ENCODE assay signal across 11 cellular contexts in genomic region chr10:89296227-89296648, GRCh38. TPM values are rescaled to one million over a fixed set of nuclear protein-coding genes. Genes with fewer than 3 reads are reported as not detected.
DNase-seq lines count a peak whose midpoint lies in the region; ATAC-seq, FAIRE-seq and TF ChIP-seq lines count a peak whose summit lies in the region.
"Had no signal": no experiment of that assay in that cellular context is flagged by ENCODE, and none has a peak within 500 bp of the region (broad histone marks: within the 10 kb centered on the region; RNA-seq: fewer than 3 reads in every experiment).

No MANE protein-coding gene starts in this region.

- H3K4me3 Mint-ChIP-seq in natural killer cell treated with Interleukin-12 subunit alpha and Interleukin-12 subunit beta and Interleukin-15 and Interleukin-18, amount 100 ng/mL, for 72 hours: peak overlapping the region; percentile 22
- no peak overlapping the region for H3K4me3 Mint-ChIP-seq in natural killer cell
- H3K4me3 Mint-ChIP-seq: CD4-positive, CD25-positive, alpha-beta regulatory T cell had no signal

- in situ Hi-C loops in brain microvascular endothelial cell (cut with HindIII; ENCODE audit: low pct_ligation_motif_present, low sequenced_read_pairs): no loop called here

- no peaks in the 10 kb centered on the region for H3K27me3 ChIP-seq in brain microvascular endothelial cell (replicated peaks)

- no peak overlapping the region for H3K4me3 ChIP-seq in brain microvascular endothelial cell (ENCODE audit: low read depth, low read length)

- no peaks in the 10 kb centered on the region for H3K9me3 Mint-ChIP-seq in natural killer cell treated with Interleukin-12 subunit alpha and Interleukin-12 subunit beta and Interleukin-15 and Interleukin-18, amount 100 ng/mL, for 72 hours
- peaks cover 0 to 4% of the 10 kb centered on the region in 2 donors for H3K9me3 Mint-ChIP-seq in natural killer cell

- no peak for TF ChIP-seq CTCF in natural killer cell (IDR thresholded peaks at IDR 0.05)
- TF ChIP-seq CTCF in brain microvascular endothelial cell (IDR thresholded peaks at IDR 0.05; ENCODE audit: low read depth, low read length, missing control alignments): no peak

- FAIRE-seq in HTR-8/SVneo (lab: Jason Lieb, UNC): no peak

- peaks cover 0 to 7% of the 10 kb centered on the region in 2 donors for H3K27me3 Mint-ChIP-seq in natural killer cell treated with Interleukin-12 subunit alpha and Interleukin-12 subunit beta and Interleukin-15 and Interleukin-18, amount 100 ng/mL, for 72 hours
- peaks cover 0 to 2% of the 10 kb centered on the region in 2 donors for H3K27me3 Mint-ChIP-seq in natural killer cell (ENCODE audit: low read depth in 2 of 2)
- H3K27me3 Mint-ChIP-seq: CD4-positive, CD25-positive, alpha-beta regulatory T cell had no signal

- H3K36me3 Mint-ChIP-seq in natural killer cell treated with Interleukin-12 subunit alpha and Interleukin-12 subunit beta and Interleukin-15 and Interleukin-18, amount 100 ng/mL, for 72 hours: no peaks in the 10 kb centered on the region
- no peaks in the 10 kb centered on the region for H3K36me3 Mint-ChIP-seq in natural killer cell

- intact Hi-C loops in natural killer cell (cut with micrococcal nuclease): no loop called here

- DNase-seq in natural killer cell treated with Interleukin-12 subunit alpha and Interleukin-12 subunit beta and Interleukin-15 and Interleukin-18, amount 100 ng/mL, for 72 hours (ENCODE audit: low spot score): no peak
- DNase-seq in natural killer cell: no peak
- no peak for DNase-seq in brain microvascular endothelial cell
- peak; percentile 76 for DNase-seq in medulla oblongata (ENCODE audit: extremely low spot score)
- no peak for DNase-seq in dermis blood vessel endothelial cell
- DNase-seq in HTR-8/SVneo (ENCODE audit: insufficient read length, low spot score): no peak
- DNase-seq: NCI-H2171 had no signal

- H3K4me1 Mint-ChIP-seq in natural killer cell treated with Interleukin-12 subunit alpha and Interleukin-12 subunit beta and Interleukin-15 and Interleukin-18, amount 100 ng/mL, for 72 hours (ENCODE audit: low read depth in 2 of 2): peaks cover 30 to 38% of the 10 kb centered on the region in 2 donors
- H3K4me1 Mint-ChIP-seq in natural killer cell: peaks cover 28 to 31% of the 10 kb centered on the region in 2 donors

- peak overlapping the region; percentile 45 to 46 for H3K27ac Mint-ChIP-seq in natural killer cell treated with Interleukin-12 subunit alpha and Interleukin-12 subunit beta and Interleukin-15 and Interleukin-18, amount 100 ng/mL, for 72 hours
- peak overlapping the region in 1 of 2 donors; percentile 37 for H3K27ac Mint-ChIP-seq in natural killer cell

- no peak for ATAC-seq in natural killer cell treated with Interleukin-12 subunit alpha and Interleukin-12 subunit beta and Interleukin-15 and Interleukin-18, amount 100 ng/mL, for 72 hours
- ATAC-seq in natural killer cell (no peak), HG02852 (IDR thresholded peaks at IDR 0.05; ENCODE audit: unreplicated experiment) (no peak), HG02981 (IDR thresholded peaks at IDR 0.05; ENCODE audit: unreplicated experiment) (no peak)
- ATAC-seq: HCT116 had no signal

- no peaks in the 10 kb centered on the region for H3K36me3 ChIP-seq in brain microvascular endothelial cell (replicated peaks)

- peak overlapping the region; percentile 60 for H3K27ac ChIP-seq in brain microvascular endothelial cell

RNA-seq across cellular contexts. Expression of gene IFIT2, which starts 5.6 kb away (rescaled TPM):
- total RNA-seq in natural killer cell treated with Interleukin-12 subunit alpha and Interleukin-12 subunit beta and Interleukin-15 and Interleukin-18, amount 100 ng/mL, for 72 hours: 1 to 10 TPM; 1.5 to 1.7 TPM
- total RNA-seq in natural killer cell (100 to 1,000 TPM in 1 of 3 donors, 10 to 100 TPM in 2; 21.8 to 103 (median 34.9) TPM), dermis blood vessel endothelial cell (9.6 and 23.7 TPM in 2 replicates)

RNA-seq across cellular contexts. Expression of gene IFIT3, which starts 31.6 kb away (rescaled TPM):
- 1 to 10 TPM; 2.6 to 3.0 TPM for total RNA-seq in natural killer cell treated with Interleukin-12 subunit alpha and Interleukin-12 subunit beta and Interleukin-15 and Interleukin-18, amount 100 ng/mL, for 72 hours
- total RNA-seq in natural killer cell: 10 to 100 TPM; 12.0 to 31.7 (median 12.2) TPM
- total RNA-seq in dermis blood vessel endothelial cell: 14.1 and 14.3 TPM in 2 replicates

RNA-seq across cellular contexts. Expression of gene LIPA, which starts 44.7 kb away (rescaled TPM):
- total RNA-seq in natural killer cell treated with Interleukin-12 subunit alpha and Interleukin-12 subunit beta and Interleukin-15 and Interleukin-18, amount 100 ng/mL, for 72 hours: 10 to 100 TPM; 13.0 to 24.8 TPM
- total RNA-seq in natural killer cell (10 to 100 TPM; 41.0 to 43.3 (median 41.1) TPM), dermis blood vessel endothelial cell (86.2 and 101 TPM in 2 replicates)
